ENCODE assay signal across 1 cellular context in genomic region chr16:78729687-78730086, GRCh38.
TF ChIP-seq lines count a peak whose summit lies in the region.

No MANE protein-coding gene starts in this region.

TF ChIP-seq in HepG2, 621 proteins besides CTCF, POLR2A, EP300 and RAD21 (continued from another document and continues in another):
- TF ChIP-seq ZNF503 (CRISPR knock-in tag; IDR thresholded peaks at IDR 0.05) (0 out of 2 replicates have a peak, but pooled peaks have one; percentile 47), SP140L (CRISPR knock-in tag; IDR thresholded peaks at IDR 0.05; ENCODE audit: borderline replicate concordance) (peak; percentile 75; the same call in 1 of the 2 replicates), ZNF512 (CRISPR knock-in tag; IDR thresholded peaks at IDR 0.05) (no peak), GTF2F1 (IDR thresholded peaks at IDR 0.05; ENCODE audit: low read length) (no peak), FOXO1 (CRISPR knock-in tag; IDR thresholded peaks at IDR 0.05) (peak; percentile 68; the same call in 1 of the 2 replicates), HNF4A (CRISPR knock-in tag; IDR thresholded peaks at IDR 0.05) (peak; percentile 88), FOXM1 (CRISPR knock-in tag; IDR thresholded peaks at IDR 0.05) (0 out of 2 replicates have a peak, but pooled peaks have one; percentile 48), ZBTB1 (CRISPR knock-in tag; IDR thresholded peaks at IDR 0.05; ENCODE audit: borderline replicate concordance) (no peak), ZNF446 (CRISPR knock-in tag; IDR thresholded peaks at IDR 0.05) (no peak), RARA (CRISPR knock-in tag; IDR thresholded peaks at IDR 0.05) (peak; percentile 81), SOX5 (CRISPR knock-in tag; IDR thresholded peaks at IDR 0.05; ENCODE audit: borderline replicate concordance) (peak; percentile 67; the same call in 1 of the 2 replicates), ZNF629 (CRISPR knock-in tag; conservative IDR thresholded peaks at IDR 0.05) (0 out of 2 replicates have a peak, but pooled peaks have one; percentile 18), ZNF609 (CRISPR knock-in tag; IDR thresholded peaks at IDR 0.05; ENCODE audit: borderline replicate concordance) (0 out of 2 replicates have a peak, but pooled peaks have one; percentile 23), YEATS4 (CRISPR knock-in tag; IDR thresholded peaks at IDR 0.05; ENCODE audit: borderline replicate concordance) (peak; percentile 65), KDM5B (CRISPR knock-in tag; IDR thresholded peaks at IDR 0.05; ENCODE audit: borderline replicate concordance) (no peak), NR1H2 (CRISPR knock-in tag; IDR thresholded peaks at IDR 0.05; ENCODE audit: borderline replicate concordance, low read depth) (no peak), TCF12 (IDR thresholded peaks at IDR 0.05) (no peak), TCF12 (CRISPR knock-in tag; IDR thresholded peaks at IDR 0.05) (no peak), EHMT2 (IDR thresholded peaks at IDR 0.05; ENCODE audit: borderline replicate concordance, low read depth, low read length) (no peak), FOSL2 (CRISPR knock-in tag; IDR thresholded peaks at IDR 0.05) (peak; percentile 78), ELF3 (CRISPR knock-in tag; IDR thresholded peaks at IDR 0.05) (peak; percentile 84; the same call in 1 of the 2 replicates), HDAC2 (CRISPR knock-in tag; IDR thresholded peaks at IDR 0.05) (peak; percentile 89), FOXP4 (CRISPR knock-in tag; IDR thresholded peaks at IDR 0.05) (peak; percentile 84), DPF2 (CRISPR knock-in tag; IDR thresholded peaks at IDR 0.05; ENCODE audit: borderline replicate concordance, low read depth) (0 out of 2 replicates have a peak, but pooled peaks have one; percentile 17), TCF7 (IDR thresholded peaks at IDR 0.05; ENCODE audit: low read depth) (peak; percentile 12; the same call in 1 of the 2 replicates), ZNF563 (CRISPR knock-in tag; IDR thresholded peaks at IDR 0.05) (no peak), NCOR1 (IDR thresholded peaks at IDR 0.05; ENCODE audit: borderline replicate concordance, low read length) (0 out of 2 replicates have a peak, but pooled peaks have one; percentile 60), ZNF800 (CRISPR knock-in tag; IDR thresholded peaks at IDR 0.05) (peak; percentile 65; the same call in 1 of the 2 replicates), KAT2B (IDR thresholded peaks at IDR 0.05; ENCODE audit: borderline replicate concordance, low read depth, low read length) (no peak), ZNF687 (CRISPR knock-in tag; IDR thresholded peaks at IDR 0.05) (no peak), ZNF678 (CRISPR knock-in tag; IDR thresholded peaks at IDR 0.05) (no peak), TEAD3 (CRISPR knock-in tag; optimal IDR thresholded peaks at IDR 0.05; ENCODE audit: borderline replicate concordance) (peak; percentile 73), KDM4B (CRISPR knock-in tag; IDR thresholded peaks at IDR 0.05) (peak; percentile 77; the same call in 1 of the 2 replicates), NAIF1 (CRISPR knock-in tag; IDR thresholded peaks at IDR 0.05; ENCODE audit: borderline replicate concordance) (no peak), ZNF703 (CRISPR knock-in tag; IDR thresholded peaks at IDR 0.05; ENCODE audit: borderline replicate concordance) (no peak), ZNF143 (CRISPR knock-in tag; IDR thresholded peaks at IDR 0.05) (no peak), ADNP (CRISPR knock-in tag; IDR thresholded peaks at IDR 0.05) (peak; percentile 40; the same call in 1 of the 2 replicates), ISL2 (CRISPR knock-in tag; IDR thresholded peaks at IDR 0.05) (peak; percentile 84)
